1 cellular context compared by ENCODE assay signal in the genomic region with DNA sequence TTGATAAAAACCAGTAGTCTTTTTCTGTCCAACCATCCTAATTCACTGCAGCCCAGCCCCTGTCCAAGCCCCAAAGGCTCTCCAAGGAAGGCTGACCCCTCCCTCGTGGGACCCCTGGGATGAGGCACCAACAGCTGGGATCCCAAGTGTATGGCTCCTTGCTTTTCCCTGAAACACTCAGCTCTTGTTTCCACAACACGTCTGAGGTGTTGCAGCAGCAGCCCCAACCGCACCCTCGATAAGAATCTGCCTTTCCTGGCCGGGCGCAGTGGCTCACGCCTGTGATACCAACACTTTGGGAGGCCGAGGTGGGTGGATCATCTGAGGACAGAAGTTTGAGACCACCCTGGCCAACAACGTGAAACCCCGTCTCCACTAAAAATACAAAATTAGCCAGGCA.
A peak's percentile ranks its signal among the peaks of the same experiment; 100 is the strongest.
TF ChIP-seq lines count a peak whose summit lies in the region.

No MANE protein-coding gene starts in this region.

TF ChIP-seq in K562, 482 proteins besides CTCF, POLR2A, EP300 and RAD21 (continued from another document):
- TF ChIP-seq CTCFL (IDR thresholded peaks at IDR 0.05; ENCODE audit: borderline replicate concordance, insufficient read depth, low read depth, low read length, poor library complexity, severe bottlenecking) (no peak), KLF1 (tag; IDR thresholded peaks at IDR 0.05) (0 out of 2 replicates have a peak, but pooled peaks have one; percentile 54), NR1H2 (CRISPR knock-in tag; IDR thresholded peaks at IDR 0.05) (no peak), ESRRA (IDR thresholded peaks at IDR 0.05; ENCODE audit: borderline replicate concordance, low read depth) (peak; percentile 17; the same call in 1 of the 2 replicates), CEBPG (CRISPR knock-in tag; IDR thresholded peaks at IDR 0.05) (no peak), CEBPG (tag; conservative IDR thresholded peaks at IDR 0.05 in 1 of 2, IDR thresholded peaks at IDR 0.05 in 1 of 2) (peak in 1 of 2 experiments; percentile 7; a peak in 1 of 4 replicates), GATA2 (CRISPR knock-in tag; IDR thresholded peaks at IDR 0.05) (0 out of 2 replicates have a peak, but pooled peaks have one; percentile 21), CREBBP (IDR thresholded peaks at IDR 0.05; ENCODE audit: low read depth, low read length) (no peak), POLR2G (IDR thresholded peaks at IDR 0.05; ENCODE audit: low read depth, low read length) (no peak), PTRF (tag; IDR thresholded peaks at IDR 0.05) (no peak)
- TF ChIP-seq, protein P1, sequence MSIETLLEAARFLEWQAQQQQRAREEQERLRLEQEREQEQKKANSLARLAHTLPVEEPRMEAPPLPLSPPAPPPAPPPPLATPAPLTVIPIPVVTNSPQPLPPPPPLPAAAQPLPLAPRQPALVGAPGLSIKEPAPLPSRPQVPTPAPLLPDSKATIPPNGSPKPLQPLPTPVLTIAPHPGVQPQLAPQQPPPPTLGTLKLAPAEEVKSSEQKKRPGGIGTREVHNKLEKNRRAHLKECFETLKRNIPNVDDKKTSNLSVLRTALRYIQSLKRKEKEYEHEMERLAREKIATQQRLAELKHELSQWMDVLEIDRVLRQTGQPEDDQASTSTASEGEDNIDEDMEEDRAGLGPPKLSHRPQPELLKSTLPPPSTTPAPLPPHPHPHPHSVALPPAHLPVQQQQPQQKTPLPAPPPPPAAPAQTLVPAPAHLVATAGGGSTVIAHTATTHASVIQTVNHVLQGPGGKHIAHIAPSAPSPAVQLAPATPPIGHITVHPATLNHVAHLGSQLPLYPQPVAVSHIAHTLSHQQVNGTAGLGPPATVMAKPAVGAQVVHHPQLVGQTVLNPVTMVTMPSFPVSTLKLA (conservative IDR thresholded peaks at IDR 0.05): no peak
